In the genomic region with DNA sequence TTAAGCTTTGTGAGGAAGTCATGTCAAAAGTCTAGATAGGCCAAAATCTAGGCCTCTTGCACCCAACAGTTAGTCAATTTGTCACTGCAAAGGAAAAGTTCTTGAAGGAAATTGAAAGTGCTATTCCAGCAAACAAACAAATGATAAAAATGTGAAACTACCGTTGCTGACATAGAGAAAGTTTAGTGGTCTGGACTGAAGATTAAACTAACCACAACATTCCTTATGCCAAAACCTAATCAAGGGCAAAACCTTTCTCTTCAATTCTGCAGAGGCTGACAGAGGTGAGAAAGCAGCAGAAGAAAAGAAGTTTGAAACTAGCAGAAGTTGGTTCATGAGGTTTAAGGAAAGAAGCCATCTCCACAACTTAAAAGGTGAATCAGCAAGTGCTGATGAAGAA, we compare ENCODE assay signal across 31 cellular contexts. TPM values are rescaled to one million over a fixed set of nuclear protein-coding genes. Genes with fewer than 3 reads are reported as not detected.
"Had no signal": no experiment of that assay in that cellular context is flagged by ENCODE, and none has a peak within 500 bp of the region (broad histone marks: within the 10 kb centered on the region; RNA-seq: fewer than 3 reads in every experiment).

No MANE protein-coding gene starts in this region.

- H3K36me3 Mint-ChIP-seq: activated naive CD8-positive, alpha-beta T cell treated with anti-CD3 and anti-CD28 coated beads for 36 hours; naive thymus-derived CD4-positive, alpha-beta T cell; stimulated activated naive B cell treated with anti-CD40 and anti-IgM and Interleukin-4, amounts not matched to agents 10 μg/mL and 1 μg/mL and 100 μg/mL, for 72 hours had no signal

- H3K4me3 ChIP-seq: adrenal gland, breast epithelium, heart left ventricle, pancreas, prostate gland, sigmoid colon, stomach, thyroid gland had no signal

- H3K9me3 ChIP-seq: adrenal gland, breast epithelium, heart left ventricle, pancreas, prostate gland, sigmoid colon, stomach, thyroid gland had no signal

- H3K27me3 ChIP-seq: adrenal gland, breast epithelium, heart left ventricle, pancreas, sigmoid colon, stomach, thyroid gland had no signal

- DNase-seq: activated CD4-positive, alpha-beta T cell treated with anti-CD3 and anti-CD28 coated beads for 48 hours; activated CD4-positive, alpha-beta T cell treated with anti-CD3 and anti-CD28 coated beads, Interleukin-2, amount 50 U/mL, for 48 hours; activated CD8-positive, alpha-beta memory T cell treated with anti-CD3 and anti-CD28 coated beads for 24 hours; activated effector memory CD4-positive, alpha-beta T cell treated with anti-CD3 and anti-CD28 coated beads, Interleukin-2, amount 50 U/mL, for 16 hours; activated naive CD4-positive, alpha-beta T cell treated with anti-CD3 and anti-CD28 coated beads for 36 hours; activated naive CD8-positive, alpha-beta T cell treated with anti-CD3 and anti-CD28 coated beads for 36 hours; adrenal gland; endodermal cell; foreskin fibroblast; heart left ventricle; left colon; mammary epithelial cell; midbrain; naive thymus-derived CD4-positive, alpha-beta T cell; pancreas; sigmoid colon; stimulated activated CD4-positive, alpha-beta T cell treated with anti-CD3 and anti-CD28 coated beads, Interleukin-4, amount 100 ng/mL, for 4 hours; stimulated activated CD8-positive, alpha-beta memory T cell treated with anti-CD3 and anti-CD28 coated beads, Interleukin-4, amount 100 ng/mL, for 48 hours; stimulated activated naive B cell treated with anti-CD40 and anti-IgM and Interleukin-4, amounts not matched to agents 10 μg/mL and 1 μg/mL and 100 μg/mL, for 72 hours; stomach; T-helper 17 cell; T1000; thyroid gland; WERI-Rb-1 had no signal

- H3K36me3 ChIP-seq: adrenal gland, breast epithelium, heart left ventricle, pancreas, prostate gland, sigmoid colon, stomach, thyroid gland, WERI-Rb-1 had no signal

- H3K27ac ChIP-seq: adrenal gland, breast epithelium, heart left ventricle, pancreas, prostate gland, sigmoid colon, stomach, thyroid gland, WERI-Rb-1 had no signal

- H3K9me3 Mint-ChIP-seq: dendritic cell treated with granulocyte-macrophage colony-stimulating factor and Interleukin-4, amounts not matched to agents 40 ng/mL and 50 ng/mL, for 4 days had no signal

- H3K4me1 Mint-ChIP-seq: activated naive CD8-positive, alpha-beta T cell treated with anti-CD3 and anti-CD28 coated beads for 36 hours; central memory CD8-positive, alpha-beta T cell; naive thymus-derived CD4-positive, alpha-beta T cell; stimulated activated naive B cell treated with anti-CD40 and anti-IgM and Interleukin-4, amounts not matched to agents 10 μg/mL and 1 μg/mL and 100 μg/mL, for 72 hours; T-helper 17 cell had no signal

- H3K4me3 Mint-ChIP-seq: activated naive CD4-positive, alpha-beta T cell treated with anti-CD3 and anti-CD28 coated beads for 36 hours; activated naive CD8-positive, alpha-beta T cell treated with anti-CD3 and anti-CD28 coated beads for 36 hours; activated T-helper 1 cell treated with anti-CD3 and anti-CD28 coated beads, Interleukin-12 subunit alpha, Interleukin-12 subunit beta, Interleukin-2, Interleukin-4 antibody, amounts not matched to agents 30 ng/mL and 10 ng/mL and 1 ng/mL, durations not matched to agents 14 hours and 24 hours and 36 hours; central memory CD8-positive, alpha-beta T cell; dendritic cell treated with granulocyte-macrophage colony-stimulating factor and Interleukin-4, amounts not matched to agents 40 ng/mL and 50 ng/mL, for 4 days; endodermal cell; naive thymus-derived CD4-positive, alpha-beta T cell; stimulated activated naive B cell treated with anti-CD40 and anti-IgM and Interleukin-4, amounts not matched to agents 10 μg/mL and 1 μg/mL and 100 μg/mL, for 72 hours; T-helper 17 cell had no signal

- H3K27ac Mint-ChIP-seq: activated naive CD4-positive, alpha-beta T cell treated with anti-CD3 and anti-CD28 coated beads for 36 hours; activated naive CD8-positive, alpha-beta T cell treated with anti-CD3 and anti-CD28 coated beads for 36 hours; activated T-helper 1 cell treated with anti-CD3 and anti-CD28 coated beads, Interleukin-12 subunit alpha, Interleukin-12 subunit beta, Interleukin-2, Interleukin-4 antibody, amounts not matched to agents 30 ng/mL and 10 ng/mL and 1 ng/mL, durations not matched to agents 14 hours and 24 hours and 36 hours; dendritic cell treated with granulocyte-macrophage colony-stimulating factor and Interleukin-4, amounts not matched to agents 40 ng/mL and 50 ng/mL, for 4 days; endodermal cell; naive thymus-derived CD4-positive, alpha-beta T cell; stimulated activated naive B cell treated with anti-CD40 and anti-IgM and Interleukin-4, amounts not matched to agents 10 μg/mL and 1 μg/mL and 100 μg/mL, for 72 hours; T-helper 17 cell had no signal

- ATAC-seq: activated CD4-positive, CD25-positive, alpha-beta regulatory T cell treated with anti-CD3 and anti-CD28 coated beads, Interleukin-2, amount 50 U/mL, for 24 hours; esophagus mucosa; heart left ventricle; naive thymus-derived CD4-positive, alpha-beta T cell; pancreas; stimulated activated naive B cell treated with anti-CD40 and anti-IgM and Interleukin-4, amounts not matched to agents 10 μg/mL and 1 μg/mL and 100 μg/mL, for 72 hours; T-helper 17 cell had no signal

- H3K4me1 ChIP-seq: adrenal gland, breast epithelium, heart left ventricle, pancreas, prostate gland, stomach, thyroid gland had no signal

RNA-seq across cellular contexts. Expression of a gene that starts 44.0 kb away (rescaled TPM):
- total RNA-seq: activated naive CD4-positive, alpha-beta T cell treated with anti-CD3 and anti-CD28 coated beads for 36 hours; activated naive CD8-positive, alpha-beta T cell treated with anti-CD3 and anti-CD28 coated beads for 36 hours; activated T-helper 1 cell treated with anti-CD3 and anti-CD28 coated beads, Interleukin-12 subunit alpha, Interleukin-12 subunit beta, Interleukin-2, Interleukin-4 antibody, amounts not matched to agents 30 ng/mL and 10 ng/mL and 1 ng/mL, durations not matched to agents 14 hours and 24 hours and 36 hours; esophagus mucosa; mammary epithelial cell; naive thymus-derived CD4-positive, alpha-beta T cell; T-helper 17 cell; thyroid gland had no signal
- polyA plus RNA-seq: mammary epithelial cell; naive thymus-derived CD4-positive, alpha-beta T cell had no signal
